34 cellular contexts compared by ENCODE assay signal in genomic region chr11:99925968-99926367, GRCh38.
"Had no signal": no experiment of that assay in that cellular context is flagged by ENCODE, and none has a peak within 500 bp of the region (broad histone marks: within the 10 kb centered on the region; RNA-seq: fewer than 3 reads in every experiment).

No MANE protein-coding gene starts in this region.

- H3K27ac ChIP-seq: brain microvascular endothelial cell, Peyer's patch, SJSA1, VCaP had no signal

- H3K4me3 ChIP-seq: Peyer's patch, SJSA1 had no signal

- H3K4me2 ChIP-seq: SK-N-SH had no signal

- H3K36me3 Mint-ChIP-seq: T-cell had no signal

- H3K36me3 ChIP-seq: brain microvascular endothelial cell, Peyer's patch, SJSA1 had no signal

- ATAC-seq: activated CD8-positive, alpha-beta T cell treated with anti-CD3 and anti-CD28 coated beads for 36 hours; activated T-cell treated with anti-CD3 and anti-CD28 coated beads, Interleukin-2, amount 50 U/mL, for 72 hours; activated T-helper 17 cell treated with anti-CD3 and anti-CD28 coated beads, Interleukin-2, amount 50 U/mL, for 72 hours; PC-3; T-cell; T-helper 17 cell had no signal

- H3K4me3 Mint-ChIP-seq: activated CD8-positive, alpha-beta T cell treated with anti-CD3 and anti-CD28 coated beads for 36 hours; activated naive CD8-positive, alpha-beta T cell treated with anti-CD3 and anti-CD28 coated beads for 36 hours; activated T-cell treated with anti-CD3 and anti-CD28 coated beads, Interleukin-2, amount 50 U/mL, for 72 hours; activated T-helper 17 cell treated with anti-CD3 and anti-CD28 coated beads, Interleukin-2, amount 50 U/mL, for 72 hours; T-cell; T-helper 17 cell had no signal

- DNase-seq: activated CD4-positive, alpha-beta T cell treated with anti-CD3 and anti-CD28 coated beads for 1 hour; activated CD4-positive, alpha-beta T cell treated with anti-CD3 and anti-CD28 coated beads for 48 hours; activated CD4-positive, alpha-beta T cell treated with anti-CD3 and anti-CD28 coated beads, Interleukin-2, amount 50 U/mL, for 4 hours; activated CD4-positive, CD25-positive, alpha-beta regulatory T cell; activated CD8-positive, alpha-beta T cell treated with anti-CD3 and anti-CD28 coated beads for 36 hours; activated effector memory CD4-positive, alpha-beta T cell treated with anti-CD3 and anti-CD28 coated beads, Interleukin-2, amount 50 U/mL, for 16 hours; activated naive CD4-positive, alpha-beta T cell; activated naive CD4-positive, alpha-beta T cell treated with anti-CD3 and anti-CD28 coated beads, Interleukin-2, amount 50 U/mL, for 16 hours; activated naive CD8-positive, alpha-beta T cell treated with anti-CD3 and anti-CD28 coated beads for 36 hours; activated T-cell treated with anti-CD3 and anti-CD28 coated beads, Interleukin-2, amount 50 U/mL, for 1 hour; activated T-cell treated with anti-CD3 and anti-CD28 coated beads, Interleukin-2, amount 50 U/mL, for 72 hours; amniotic stem cell; aorta; brain microvascular endothelial cell; central memory CD4-positive, alpha-beta T cell; Karpas-422; KBM-7; NCI-H1105; NCI-H1417 treated with DMSO at 0.1 percent for 48 hours; NCI-H1694; NCI-H1930; NCI-H345; NCI-H526; NCI-H774; PC-3; Peyer's patch; RPMI8226; SHP77 treated with DMSO at 0.1 percent for 48 hours; SK-N-SH; T-cell; T-helper 17 cell had no signal

- H3K27ac Mint-ChIP-seq: activated CD8-positive, alpha-beta T cell treated with anti-CD3 and anti-CD28 coated beads for 36 hours; activated naive CD8-positive, alpha-beta T cell treated with anti-CD3 and anti-CD28 coated beads for 36 hours; activated T-cell treated with anti-CD3 and anti-CD28 coated beads, Interleukin-2, amount 50 U/mL, for 72 hours; activated T-helper 17 cell treated with anti-CD3 and anti-CD28 coated beads, Interleukin-2, amount 50 U/mL, for 72 hours; T-cell; T-helper 17 cell had no signal

- H3K4me1 ChIP-seq: Peyer's patch, SJSA1 had no signal

- H3K27me3 Mint-ChIP-seq: activated CD8-positive, alpha-beta T cell treated with anti-CD3 and anti-CD28 coated beads for 36 hours; activated naive CD8-positive, alpha-beta T cell treated with anti-CD3 and anti-CD28 coated beads for 36 hours; activated T-helper 17 cell treated with anti-CD3 and anti-CD28 coated beads, Interleukin-2, amount 50 U/mL, for 72 hours; T-cell; T-helper 17 cell had no signal

- H3K9me2 ChIP-seq: SK-N-SH had no signal

- H3K27me3 ChIP-seq: brain microvascular endothelial cell, Peyer's patch, SJSA1 had no signal

- H3K9me3 ChIP-seq: Peyer's patch, SJSA1, SK-N-SH had no signal

- H3K4me1 Mint-ChIP-seq: activated naive CD8-positive, alpha-beta T cell treated with anti-CD3 and anti-CD28 coated beads for 36 hours; activated T-helper 17 cell treated with anti-CD3 and anti-CD28 coated beads, Interleukin-2, amount 50 U/mL, for 72 hours; T-cell; T-helper 17 cell had no signal
